Comparison of ENCODE assay signal across 8 cellular contexts in the genomic region with DNA sequence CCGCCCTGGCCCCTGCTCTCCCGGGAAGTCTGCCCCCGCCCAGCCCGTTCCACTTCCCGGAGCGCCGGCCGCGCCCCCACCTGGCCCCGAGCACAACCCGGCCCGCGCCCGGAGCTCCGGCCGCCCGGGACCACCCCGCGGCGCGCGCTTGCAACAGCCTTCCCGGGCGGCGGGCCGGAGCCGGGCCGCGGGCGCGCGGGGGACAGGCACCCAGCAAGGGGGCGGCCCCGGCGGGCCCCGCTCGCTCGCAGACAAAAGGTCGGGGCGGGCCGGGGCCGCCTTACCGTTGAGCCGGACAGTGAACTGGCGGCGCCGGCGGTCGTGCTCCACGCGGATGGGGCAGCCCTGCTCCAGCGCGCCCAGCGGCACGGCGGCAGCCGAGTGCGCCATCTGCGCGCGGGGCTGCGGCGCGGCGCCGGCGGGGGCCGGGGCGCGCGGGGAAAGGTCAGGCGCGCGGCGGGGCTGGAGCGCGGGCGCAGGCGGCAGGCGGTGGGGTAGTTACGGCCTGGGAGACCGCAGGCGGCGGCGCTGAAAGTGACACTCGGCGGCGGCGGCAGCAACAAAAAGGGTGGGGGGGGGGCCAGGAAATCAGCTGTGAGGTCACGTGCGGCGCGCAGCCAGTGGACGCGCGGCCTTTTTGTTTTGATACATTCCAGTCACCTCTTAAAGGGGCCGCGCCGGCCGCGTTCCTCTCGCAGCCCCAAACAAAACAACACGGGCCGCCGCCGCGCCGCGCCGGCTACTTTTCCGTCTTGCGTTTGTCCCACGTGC. TPM values are rescaled to one million over a fixed set of nuclear protein-coding genes. Genes with fewer than 3 reads are reported as not detected.
DNase-seq lines count a peak whose midpoint lies in the region; ATAC-seq and TF ChIP-seq lines count a peak whose summit lies in the region.

A gene with protein sequence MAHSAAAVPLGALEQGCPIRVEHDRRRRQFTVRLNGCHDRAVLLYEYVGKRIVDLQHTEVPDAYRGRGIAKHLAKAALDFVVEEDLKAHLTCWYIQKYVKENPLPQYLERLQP (minus strand): TSS at position 536 of the 771 bp plus-strand sequence. CDS start 146 bp downstream, at position 390.

- H3K9ac ChIP-seq in parathyroid adenoma: peak within 1 kb of the TSS; percentile 29

- H3K4me2 ChIP-seq in parathyroid adenoma (ENCODE audit: low read length): peak within 1 kb of the TSS; percentile 66

- no peaks in the 10 kb centered on the region for H3K27me3 Mint-ChIP-seq in activated naive CD8-positive, alpha-beta T cell treated with anti-CD3 and anti-CD28 coated beads for 36 hours

- under 1% methylated on average over 113 of the region's 113 CpGs for WGBS in thymus

- TF ChIP-seq CTCF in parathyroid adenoma (IDR thresholded peaks at IDR 0.05): no peak

- H3K36me3 ChIP-seq in parathyroid adenoma (ENCODE audit: control insufficient read depth, insufficient read depth, low read length) (no peaks in the 10 kb centered on the region), thymus (ENCODE audit: control insufficient read depth, insufficient read depth) (no peaks in the 10 kb centered on the region)

- H3K4me1 ChIP-seq in parathyroid adenoma: peaks cover 2% of the 10 kb centered on the region
- H3K4me1 ChIP-seq in thymus (ENCODE audit: control insufficient read depth, insufficient read depth, low read length): peaks cover 16% of the 10 kb centered on the region

- H3K79me2 ChIP-seq in parathyroid adenoma: peaks cover 2% of the 10 kb centered on the region

- no peaks in the 10 kb centered on the region for H3K9me3 Mint-ChIP-seq in activated naive CD8-positive, alpha-beta T cell treated with anti-CD3 and anti-CD28 coated beads for 36 hours

- no peak within 1 kb of the TSS for H3K27ac Mint-ChIP-seq in activated naive CD8-positive, alpha-beta T cell treated with anti-CD3 and anti-CD28 coated beads for 36 hours

- H3K36me3 Mint-ChIP-seq in activated naive CD8-positive, alpha-beta T cell treated with anti-CD3 and anti-CD28 coated beads for 36 hours: no peaks in the 10 kb centered on the region

- H3K4me1 Mint-ChIP-seq in activated naive CD8-positive, alpha-beta T cell treated with anti-CD3 and anti-CD28 coated beads for 36 hours: peaks cover 7% of the 10 kb centered on the region

- peak; percentile 70 for ATAC-seq in GM21717 (IDR thresholded peaks at IDR 0.05; ENCODE audit: unreplicated experiment)
- ATAC-seq in Right ventricle myocardium superior (ENCODE audit: poor library complexity): peak; percentile 85

- peak within 1 kb of the TSS; percentile 50 for H3K27ac ChIP-seq in parathyroid adenoma
- H3K27ac ChIP-seq in thymus (ENCODE audit: low read depth): peak within 1 kb of the TSS; percentile 68

- intact Hi-C loops in Right ventricle myocardium superior (cut with DNase I): loop anchor here (10.0 kb wide), 1 partner anchor 88 kb away; no protein-coding TSS in a partner anchor

- peak; percentile 0 for DNase-seq in DMS153 treated with DMSO at 0.1 percent for 48 hours (lab: John Stamatoyannopoulos, UW; ENCODE audit: unreplicated experiment)
- peak; percentile 77 for DNase-seq in LHCN-M2 (ENCODE audit: low read depth)
- DNase-seq in SKM-1 treated with dmso at 0.1 percent for 144 hours (lab: John Stamatoyannopoulos, UW; ENCODE audit: unreplicated experiment): peak; percentile 73
- peak; percentile 68 for DNase-seq in activated naive CD8-positive, alpha-beta T cell treated with anti-CD3 and anti-CD28 coated beads for 36 hours
- DNase-seq in Right ventricle myocardium superior: peak; percentile 95

- peak within 1 kb of the TSS; percentile 83 for H2AFZ ChIP-seq in parathyroid adenoma

- H3K4me3 ChIP-seq in parathyroid adenoma (ENCODE audit: low read depth, low read length) (peak within 1 kb of the TSS; percentile 62), thymus (ENCODE audit: low read length) (peak within 1 kb of the TSS; percentile 95)

- peak within 1 kb of the TSS; percentile 79 for H3K4me3 Mint-ChIP-seq in activated naive CD8-positive, alpha-beta T cell treated with anti-CD3 and anti-CD28 coated beads for 36 hours

- no peaks in the 10 kb centered on the region for H3K27me3 ChIP-seq in parathyroid adenoma (ENCODE audit: control insufficient read depth, insufficient read depth, low read length)
- H3K27me3 ChIP-seq in thymus (ENCODE audit: control insufficient read depth, insufficient read depth): no peaks in the 10 kb centered on the region

- H3K9me3 ChIP-seq in parathyroid adenoma (ENCODE audit: control insufficient read depth, low read length): no peaks in the 10 kb centered on the region
- no peaks in the 10 kb centered on the region for H3K9me3 ChIP-seq in thymus (ENCODE audit: control insufficient read depth)

RNA-seq across cellular contexts. Expression of the gene that starts here (rescaled TPM):
- total RNA-seq in LHCN-M2 (2014; rRNA removed) (2.3 and 4.3 TPM in 2 replicates), Right ventricle myocardium superior (19.1 TPM)
- 7.6 TPM for polyA plus RNA-seq in LHCN-M2 (2012)
- total RNA-seq in activated naive CD8-positive, alpha-beta T cell treated with anti-CD3 and anti-CD28 coated beads for 36 hours: 1 to 10 TPM in 1 of 2 experiments, under 1 TPM in 1; 0.90 to 1.1 TPM
- polyA plus RNA-seq in thymus: 4.8 TPM

Comparison
In these comparisons a context has a peak if more than half of its experiments do, and no peak if none do; other contexts are left out.
1. Peak in every context shown above with its lines: DNase-seq, ATAC-seq, H3K4me3 ChIP-seq and H3K27ac ChIP-seq.
2. DNase-seq: peak in every context shown above with its lines; median percentile 95 in Right ventricle myocardium superior; 77 in LHCN-M2; 73 in SKM-1 treated with dmso at 0.1 percent for 144 hours; 68 in activated naive CD8-positive, alpha-beta T cell treated with anti-CD3 and anti-CD28 coated beads for 36 hours; 0 in DMS153 treated with DMSO at 0.1 percent for 48 hours.